8 cellular contexts compared by ENCODE assay signal in genomic region chr1:151157067-151157531, GRCh38. TPM values are rescaled to one million over a fixed set of nuclear protein-coding genes. Genes with fewer than 3 reads are reported as not detected.
DNase-seq lines count a peak whose midpoint lies in the region; ATAC-seq and TF ChIP-seq lines count a peak whose summit lies in the region.

No MANE protein-coding gene starts in this region.

- H3K4me1 ChIP-seq in colonic mucosa, result no peaks in the 10 kb centered on the region

- no peak for ATAC-seq in HG03095 (IDR thresholded peaks at IDR 0.05; ENCODE audit: unreplicated experiment)

- intact Hi-C loops in colonic mucosa (cut with DNase I), result loop anchor here (5.0 to 10.0 kb wide), 2 partner anchors 60 to 132 kb away; no protein-coding TSS in a partner anchor

- TF ChIP-seq POLR2A in GM18951 (IDR thresholded peaks at IDR 0.05; ENCODE audit: extremely low read depth, insufficient read depth, insufficient read length), result peak; percentile 31

- peak overlapping the region; percentile 51 for H3K27ac ChIP-seq in colonic mucosa

- no peaks in the 10 kb centered on the region for H3K27me3 ChIP-seq in colonic mucosa

- in situ Hi-C loops in GM18951 (cut with MboI; ENCODE audit: low sequenced_read_pairs, unreplicated experiment), result loop anchor here (5.0 kb wide), 1 partner anchor 60 kb away; no protein-coding TSS in a partner anchor

- TF ChIP-seq CTCF in colonic mucosa (IDR thresholded peaks at IDR 0.05) (no peak), GM20000 (IDR thresholded peaks at IDR 0.05; ENCODE audit: extremely low read depth, missing control alignments) (no peak)

- H3K9me3 ChIP-seq in colonic mucosa, result no peaks in the 10 kb centered on the region

- H3K4me3 ChIP-seq in colonic mucosa, result peak overlapping the region; percentile 19

- peaks cover 6% of the 10 kb centered on the region for H3K36me3 ChIP-seq in colonic mucosa

- peak; percentile 48 for DNase-seq in T-helper 22 cell (ENCODE audit: low read depth)
- DNase-seq in colonic mucosa, result no peak
- DNase-seq in stimulated activated CD4-positive, alpha-beta T cell treated with anti-CD3 and anti-CD28 coated beads, Interleukin-2, amount 100 ng/mL, for 24 hours, result peak; percentile 64 to 69
- DNase-seq in NCI-H345 treated with DMSO at 0.1 percent for 48 hours (lab: John Stamatoyannopoulos, UW; ENCODE audit: unreplicated experiment), result no peak
- no peak for DNase-seq in NCI-H2171 treated with DMSO at 0.1 percent for 48 hours (lab: John Stamatoyannopoulos, UW)
- DNase-seq in GM20000 (ENCODE audit: low spot score), result no peak

- H3K9ac ChIP-seq in colonic mucosa (ENCODE audit: low read depth in 2 of 2, low read length in 2 of 2), result peak overlapping the region; percentile 1 to 9

RNA-seq across cellular contexts. Expression of gene TNFAIP8L2, which starts 0.7 kb away (rescaled TPM):
- total RNA-seq in colonic mucosa, result 1 to 10 TPM in 1 of 2 donors, under 1 TPM in 1; 0.72 to 1.2 TPM

RNA-seq across cellular contexts. Expression of gene LYSMD1, which starts 8.6 kb away (rescaled TPM):
- total RNA-seq in colonic mucosa, result 1 to 10 TPM; 6.8 to 7.2 TPM

RNA-seq across cellular contexts. Expression of gene SCNM1, which starts 8.8 kb away (rescaled TPM):
- 10 to 100 TPM; 22.7 to 31.8 TPM for total RNA-seq in colonic mucosa

RNA-seq across cellular contexts. Expression of gene SEMA6C, which starts 10.7 kb away (rescaled TPM):
- total RNA-seq in colonic mucosa, result 1 to 10 TPM; 1.6 to 3.2 TPM

RNA-seq across cellular contexts. Expression of gene TMOD4, which starts 18.7 kb away (rescaled TPM):
- total RNA-seq in colonic mucosa, result under 1 TPM in 1 of 2 donors, not detected in 1; 0.67 TPM

Comparison
In these comparisons a context has a peak if more than half of its experiments do, and no peak if none do; other contexts are left out.
1. DNase-seq: peak in T-helper 22 cell (single experiment) and stimulated activated CD4-positive, alpha-beta T cell treated with anti-CD3 and anti-CD28 coated beads, Interleukin-2, amount 100 ng/mL, for 24 hours (2 of 2); none in colonic mucosa (single experiment), NCI-H345 treated with DMSO at 0.1 percent for 48 hours (single experiment), NCI-H2171 treated with DMSO at 0.1 percent for 48 hours (single experiment) and GM20000 (single experiment).